In the genomic region with DNA sequence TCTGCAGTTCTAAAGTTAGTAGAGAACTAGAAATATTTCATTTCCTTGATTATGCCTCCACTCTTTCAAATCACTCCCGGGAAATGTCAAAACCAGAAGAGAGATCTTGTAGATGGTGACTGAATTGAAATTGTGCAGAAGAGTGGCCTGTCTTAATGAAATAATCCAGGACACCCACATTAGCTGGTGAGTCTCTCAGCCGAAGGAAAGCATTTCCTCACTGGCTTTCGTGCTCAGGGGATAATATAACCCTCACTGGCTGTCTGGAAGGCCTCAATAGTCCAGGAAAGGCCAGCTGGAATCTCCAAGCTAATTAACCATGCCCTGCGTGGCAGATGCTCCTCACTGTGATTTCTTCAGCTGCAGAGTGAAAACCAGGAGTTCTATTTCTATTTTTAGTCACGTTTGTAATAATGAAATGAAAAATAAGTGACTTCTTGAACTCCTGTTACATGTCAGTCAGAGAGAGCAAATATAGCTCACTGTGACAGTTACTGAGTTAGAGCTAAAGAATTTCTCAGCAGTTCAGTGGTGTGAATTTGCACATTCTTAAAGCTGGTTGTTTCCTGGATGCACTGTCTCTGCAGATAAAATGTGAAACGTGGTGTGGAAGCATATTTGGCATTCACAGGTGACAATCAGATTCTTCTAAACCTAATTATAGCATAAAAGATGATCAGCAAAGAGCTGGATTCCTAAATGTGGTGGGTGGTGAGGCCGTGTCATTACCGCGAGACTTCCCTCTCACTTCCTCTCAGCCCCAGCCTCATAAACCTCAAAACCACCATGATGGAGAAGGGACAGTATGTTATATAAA, we compare ENCODE assay signal across 8 cellular contexts.
DNase-seq lines count a peak whose midpoint lies in the region; ATAC-seq and FAIRE-seq lines count a peak whose summit lies in the region.

No MANE protein-coding gene starts in this region.

- in situ Hi-C loops in KBM-7 (cut with MboI; ENCODE audit: low pct_unique_long_range_greater_than_20kb, low sequenced_read_pairs) = no loop called here

- peak; percentile 92 for ATAC-seq in GM21526 (IDR thresholded peaks at IDR 0.05; ENCODE audit: low FRiP score, unreplicated experiment)

- peak; percentile 68 for FAIRE-seq in GM18507 (lab: Jason Lieb, UNC)

- no peak for DNase-seq in GM18507 (ENCODE audit: extremely low spot score, insufficient read length, low read depth)
- peak; percentile 72 for DNase-seq in KBM-7
- DNase-seq in cerebellum (ENCODE audit: low spot score) = peak; percentile 48
- no peak for DNase-seq in HuH-7.5 (ENCODE audit: low spot score)
- DNase-seq in DMS79 treated with DMSO at 0.1 percent for 48 hours (lab: John Stamatoyannopoulos, UW) = no peak
- DNase-seq in NCI-H526 (lab: John Stamatoyannopoulos, UW) = no peak
- no peak for DNase-seq in NCI-H748 (lab: John Stamatoyannopoulos, UW; ENCODE audit: unreplicated experiment)

Comparison
In these comparisons a context has a peak if more than half of its experiments do, and no peak if none do; other contexts are left out.
1. DNase-seq: peak in KBM-7 (single experiment) and cerebellum (single experiment); none in GM18507 (single experiment), HuH-7.5 (single experiment), DMS79 treated with DMSO at 0.1 percent for 48 hours (single experiment), NCI-H526 (0 of 2) and NCI-H748 (single experiment).